In genomic region chr13:98542568-98543379, GRCh38 we compare ENCODE assay signal across 9 cellular contexts. TPM values are rescaled to one million over a fixed set of nuclear protein-coding genes. Genes with fewer than 3 reads are reported as not detected.
DNase-seq lines count a peak whose midpoint lies in the region; ATAC-seq and TF ChIP-seq lines count a peak whose summit lies in the region.
"Had no signal": no experiment of that assay in that cellular context is flagged by ENCODE, and none has a peak within 500 bp of the region (broad histone marks: within the 10 kb centered on the region; RNA-seq: fewer than 3 reads in every experiment).

No MANE protein-coding gene starts in this region.

- H3K27ac ChIP-seq in CD8-positive, alpha-beta T cell (ENCODE audit: low read depth, low read length), result no peak overlapping the region
- H3K27ac ChIP-seq in left lung (peak overlapping the region; percentile 26 to 76), ovary (no peak overlapping the region)
- H3K27ac ChIP-seq: parathyroid adenoma had no signal

- TF ChIP-seq CTCF in CD8-positive, alpha-beta T cell (IDR thresholded peaks at IDR 0.05), result no peak
- TF ChIP-seq CTCF in left lung (IDR thresholded peaks at IDR 0.05), result no peak
- no peak for TF ChIP-seq CTCF in ovary (IDR thresholded peaks at IDR 0.05)

- H3K9me3 ChIP-seq in CD8-positive, alpha-beta T cell (ENCODE audit: low read length), result no peaks in the 10 kb centered on the region
- H3K9me3 ChIP-seq in left lung (no peaks in the 10 kb centered on the region), ovary (no peaks in the 10 kb centered on the region)

- H3K27me3 ChIP-seq in CD8-positive, alpha-beta T cell (ENCODE audit: insufficient read depth, low read length), result no peaks in the 10 kb centered on the region
- no peaks in the 10 kb centered on the region for H3K27me3 ChIP-seq in left lung
- H3K27me3 ChIP-seq in ovary, result no peaks in the 10 kb centered on the region

- peak overlapping the region; percentile 38 for H3K4me3 ChIP-seq in CD8-positive, alpha-beta T cell (ENCODE audit: low read depth, low read length)
- H3K4me3 ChIP-seq in left lung (peak overlapping the region in 1 of 2 donors; percentile 27), ovary (no peak overlapping the region)

- peak overlapping the region; percentile 75 for H3K4me3 Mint-ChIP-seq in CD8-positive, alpha-beta T cell
- H3K4me3 Mint-ChIP-seq in T-helper 1 cell treated with Interleukin-12 subunit alpha and Interleukin-12 subunit beta and Interleukin-4 antibody, amounts not matched to agents 30 μg/mL and 1 μg/mL, for 36 hours, result peak overlapping the region; percentile 56

- CTCF ChIA-PET in CD8-positive, alpha-beta T cell (lab: Charles Lee), result interaction anchor here (1.1 to 1.6 kb wide), 2 partner anchors 23 to 111 kb away, joined by 3 to 5 read pairs; no protein-coding TSS in a partner anchor

- no peaks in the 10 kb centered on the region for H3K27me3 Mint-ChIP-seq in CD8-positive, alpha-beta T cell (ENCODE audit: low read depth)
- H3K27me3 Mint-ChIP-seq in T-helper 1 cell treated with Interleukin-12 subunit alpha and Interleukin-12 subunit beta and Interleukin-4 antibody, amounts not matched to agents 30 μg/mL and 1 μg/mL, for 36 hours (ENCODE audit: low read depth), result no peaks in the 10 kb centered on the region

- TF ChIP-seq EP300 in ovary (IDR thresholded peaks at IDR 0.05), result no peak

- intact Hi-C loops in CD8-positive, alpha-beta T cell (cut with DNase I, micrococcal nuclease), result loop anchor here (2.0 to 10.0 kb wide), 4 partner anchors 20 to 282 kb away; partner anchors contain the start of gene STK24 (in 1 of the 2)
- intact Hi-C loops in left lung (cut with DNase I) (no loop called here), ovary (cut with DNase I) (no loop called here)

- peaks cover 91% of the 10 kb centered on the region for H3K4me1 Mint-ChIP-seq in CD8-positive, alpha-beta T cell (ENCODE audit: low read depth)
- H3K4me1 Mint-ChIP-seq in T-helper 1 cell treated with Interleukin-12 subunit alpha and Interleukin-12 subunit beta and Interleukin-4 antibody, amounts not matched to agents 30 μg/mL and 1 μg/mL, for 36 hours (ENCODE audit: low read depth), result peaks cover 74% of the 10 kb centered on the region

- no peaks in the 10 kb centered on the region for H3K36me3 ChIP-seq in CD8-positive, alpha-beta T cell (ENCODE audit: insufficient read depth, low read length)
- peaks cover 0 to under 1% of the 10 kb centered on the region in 2 donors for H3K36me3 ChIP-seq in left lung
- no peaks in the 10 kb centered on the region for H3K36me3 ChIP-seq in ovary

- H3K27ac Mint-ChIP-seq in CD8-positive, alpha-beta T cell, result peak overlapping the region; percentile 82
- peak overlapping the region; percentile 69 for H3K27ac Mint-ChIP-seq in T-helper 1 cell treated with Interleukin-12 subunit alpha and Interleukin-12 subunit beta and Interleukin-4 antibody, amounts not matched to agents 30 μg/mL and 1 μg/mL, for 36 hours

- H3K9me3 Mint-ChIP-seq in CD8-positive, alpha-beta T cell, result no peaks in the 10 kb centered on the region
- no peaks in the 10 kb centered on the region for H3K9me3 Mint-ChIP-seq in T-helper 1 cell treated with Interleukin-12 subunit alpha and Interleukin-12 subunit beta and Interleukin-4 antibody, amounts not matched to agents 30 μg/mL and 1 μg/mL, for 36 hours

- WGBS in ovary, 3 donors, result 76 to 87% (median 76%) methylated on average over 23 of the region's 23 CpGs

- no peak for TF ChIP-seq POLR2A in ovary (IDR thresholded peaks at IDR 0.05)

- peak in 1 of 7 experiments; percentile 20 for DNase-seq in CD8-positive, alpha-beta T cell
- DNase-seq in left lung, result no peak
- DNase-seq in ovary, result no peak
- no peak for DNase-seq in ecto neural progenitor cell (ENCODE audit: low spot score)

- peaks cover 24% of the 10 kb centered on the region for H3K36me3 Mint-ChIP-seq in CD8-positive, alpha-beta T cell
- peaks cover 7% of the 10 kb centered on the region for H3K36me3 Mint-ChIP-seq in T-helper 1 cell treated with Interleukin-12 subunit alpha and Interleukin-12 subunit beta and Interleukin-4 antibody, amounts not matched to agents 30 μg/mL and 1 μg/mL, for 36 hours (ENCODE audit: low read depth)

- ATAC-seq in CD8-positive, alpha-beta T cell, result peak; percentile 64
- ATAC-seq in GM21723 (IDR thresholded peaks at IDR 0.05; ENCODE audit: unreplicated experiment), result peak; percentile 50
- ATAC-seq in left lung, result peak; percentile 11
- ATAC-seq in GM19324 (IDR thresholded peaks at IDR 0.05; ENCODE audit: low FRiP score, unreplicated experiment), result no peak
- ATAC-seq in GM18861 (IDR thresholded peaks at IDR 0.05; ENCODE audit: unreplicated experiment), result no peak

- H3K4me1 ChIP-seq in CD8-positive, alpha-beta T cell (ENCODE audit: insufficient read depth, low read length), result peaks cover 68% of the 10 kb centered on the region
- H3K4me1 ChIP-seq in left lung, result peaks cover 24 to 73% of the 10 kb centered on the region in 2 donors
- peaks cover 13% of the 10 kb centered on the region for H3K4me1 ChIP-seq in ovary (ENCODE audit: insufficient read depth)
- H3K4me1 ChIP-seq: parathyroid adenoma had no signal

- POLR2A ChIA-PET in CD8-positive, alpha-beta T cell (lab: Charles Lee), result interaction anchor here (0.6 to 1.2 kb wide), 3 partner anchors 10 to 1324 kb away, joined by 3 to 4 read pairs (median 3); no protein-coding TSS in a partner anchor

RNA-seq across cellular contexts. Expression of gene STK24, which starts 34.1 kb away (rescaled TPM):
- total RNA-seq in CD8-positive, alpha-beta T cell, result 10 to 100 TPM; 69.9 to 71.5 TPM
- total RNA-seq in left lung (10 to 100 TPM; 81.5 to 84.0 TPM), ovary (10 to 100 TPM; 34.0 to 73.1 (median 60.6) TPM)
- polyA plus RNA-seq in ovary, result 100 to 1,000 TPM in 1 of 2 donors, 10 to 100 TPM in 1; 46.4 to 153 TPM

Comparison
In these comparisons a context has a peak if more than half of its experiments do, and no peak if none do; other contexts are left out.
1. ATAC-seq: peak in CD8-positive, alpha-beta T cell (single experiment), GM21723 (single experiment) and left lung (single experiment); none in GM19324 (single experiment) and GM18861 (single experiment).
2. H3K27ac ChIP-seq: peak in left lung (2 of 2); none in CD8-positive, alpha-beta T cell (single experiment) and ovary (0 of 2).
3. intact Hi-C loops: an anchor here in CD8-positive, alpha-beta T cell (2.0 to 10.0 kb wide); none called in left lung and ovary.